Comparison of ENCODE assay signal across 21 cellular contexts in the genomic region with DNA sequence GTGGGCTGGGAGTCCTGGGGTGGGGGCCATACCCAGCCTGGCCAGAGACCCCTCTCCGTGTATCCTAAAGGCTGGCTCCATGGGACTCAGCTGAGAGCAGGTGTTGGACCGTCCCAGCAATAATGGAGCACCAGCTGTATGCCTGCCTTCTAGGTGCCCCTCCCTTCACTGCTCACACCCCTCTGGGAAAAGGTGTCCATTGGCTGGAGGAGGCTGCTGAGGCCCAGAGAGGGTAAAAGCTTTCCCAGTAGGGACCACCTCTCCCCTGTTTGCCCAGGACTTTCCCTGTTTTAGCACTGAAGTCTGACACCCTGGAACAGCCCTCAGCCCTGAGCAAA. TPM values are rescaled to one million over a fixed set of nuclear protein-coding genes. Genes with fewer than 3 reads are reported as not detected.
"Had no signal": no experiment of that assay in that cellular context is flagged by ENCODE, and none has a peak within 500 bp of the region (broad histone marks: within the 10 kb centered on the region; RNA-seq: fewer than 3 reads in every experiment).

No MANE protein-coding gene starts in this region.

- H3K36me3 ChIP-seq: MG63, SJSA1 had no signal

- H3K27ac ChIP-seq: HL-60, SJSA1, SK-N-MC had no signal

- H3K9me3 ChIP-seq: MG63, SJSA1 had no signal

- H3K4me3 ChIP-seq: MG63, SJSA1, SK-N-MC had no signal

- H3K4me1 ChIP-seq: SJSA1 had no signal

- H3K27me3 ChIP-seq: MG63, SJSA1 had no signal

- DNase-seq: Karpas-422, KG1, MG63, NCI-H1092 treated with DMSO at 0.1 percent for 48 hours, NCI-H1436, NCI-H187, NCI-H2029, NCI-H2081 treated with DMSO at 0.1 percent for 48 hours, NCI-H2171, NCI-H226, NCI-H446, NCI-H510A, NCI-H524 treated with DMSO at 0.1 percent for 48 hours, NCI-H69, NCI-H774, Right ventricle myocardium superior, RPMI8226, SIG-M5 had no signal

RNA-seq across cellular contexts. Expression of gene RAX2, which starts 3.3 kb away (rescaled TPM):
- total RNA-seq: Right ventricle myocardium superior, SJSA1 had no signal

RNA-seq across cellular contexts. Expression of gene MATK, which starts 10.8 kb away (rescaled TPM):
- total RNA-seq: SJSA1 had no signal
